ENCODE assay signal across 8 cellular contexts in the genomic region with DNA sequence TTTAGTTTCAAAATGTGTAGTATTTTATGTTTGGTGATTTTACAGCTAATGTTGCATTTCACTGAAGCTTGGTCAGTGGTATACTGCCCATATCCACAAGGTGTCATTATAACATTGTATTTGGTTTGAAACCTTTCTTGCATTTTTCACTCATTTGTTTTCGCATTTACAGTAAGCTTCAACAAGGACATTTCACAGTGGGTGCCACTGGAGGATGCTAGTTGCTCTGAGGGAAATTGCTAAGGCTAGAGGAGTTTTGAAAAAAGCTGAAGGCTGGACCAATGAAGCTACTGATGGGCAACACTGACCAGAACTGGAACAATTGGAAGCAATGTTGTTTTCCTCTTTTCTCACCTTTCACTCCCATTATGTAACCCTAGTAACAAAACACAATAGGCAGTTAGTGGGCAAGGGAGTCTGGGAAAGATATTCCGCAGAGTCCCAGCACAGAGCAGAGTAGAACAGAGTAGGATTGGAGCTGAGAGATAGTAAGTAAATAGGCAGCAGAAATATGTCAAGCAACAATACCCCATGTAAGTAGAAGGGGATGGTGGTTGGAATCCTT. TPM values are rescaled to one million over a fixed set of nuclear protein-coding genes. Genes with fewer than 3 reads are reported as not detected.
DNase-seq lines count a peak whose midpoint lies in the region; ATAC-seq and TF ChIP-seq lines count a peak whose summit lies in the region.

No MANE protein-coding gene starts in this region.

- H3K4me3 Mint-ChIP-seq in activated CD4-positive, alpha-beta memory T cell treated with anti-CD3 and anti-CD28 coated beads for 36 hours: no peak overlapping the region

- no peak overlapping the region for H3K4me3 ChIP-seq in upper lobe of right lung

- intact Hi-C loops in upper lobe of right lung (cut with DNase I): loop anchor here (10.0 kb wide), 1 partner anchor 121 kb away; no protein-coding TSS in a partner anchor
- intact Hi-C loops in activated CD4-positive, alpha-beta memory T cell treated with anti-CD3 and anti-CD28 coated beads for 36 hours (cut with micrococcal nuclease): loop anchor here (10.0 kb wide), 1 partner anchor 1381 kb away; no protein-coding TSS in a partner anchor

- H3K9me3 ChIP-seq in upper lobe of right lung: no peaks in the 10 kb centered on the region

- POLR2A ChIA-PET in activated CD4-positive, alpha-beta memory T cell treated with anti-CD3 and anti-CD28 coated beads for 36 hours (lab: Charles Lee): no interaction called here

- CTCF ChIA-PET in activated CD4-positive, alpha-beta memory T cell treated with anti-CD3 and anti-CD28 coated beads for 36 hours (lab: Charles Lee): interaction anchor here (1.1 to 1.3 kb wide), 2 partner anchors 114 to 1379 kb away, joined by 4 to 7 read pairs; no protein-coding TSS in a partner anchor

- no peak overlapping the region for H3K27ac Mint-ChIP-seq in activated CD4-positive, alpha-beta memory T cell treated with anti-CD3 and anti-CD28 coated beads for 36 hours

- no peaks in the 10 kb centered on the region for H3K4me1 ChIP-seq in upper lobe of right lung

- no peaks in the 10 kb centered on the region for H3K36me3 ChIP-seq in upper lobe of right lung

- H3K27ac ChIP-seq in upper lobe of right lung: no peak overlapping the region

- TF ChIP-seq CTCF in upper lobe of right lung (IDR thresholded peaks at IDR 0.05): peak; percentile 79

- no peaks in the 10 kb centered on the region for H3K9me3 Mint-ChIP-seq in activated CD4-positive, alpha-beta memory T cell treated with anti-CD3 and anti-CD28 coated beads for 36 hours

- H3K27me3 Mint-ChIP-seq in activated CD4-positive, alpha-beta memory T cell treated with anti-CD3 and anti-CD28 coated beads for 36 hours: peaks cover 7% of the 10 kb centered on the region

- no peaks in the 10 kb centered on the region for H3K4me1 Mint-ChIP-seq in activated CD4-positive, alpha-beta memory T cell treated with anti-CD3 and anti-CD28 coated beads for 36 hours (ENCODE audit: low read depth)

- peak; percentile 65 for DNase-seq in CD1c-positive myeloid dendritic cell (ENCODE audit: extremely low spot score)
- DNase-seq in NCI-H748 treated with DMSO at 0.1 percent for 48 hours (lab: John Stamatoyannopoulos, UW): peak; percentile 74
- DNase-seq in cerebellar cortex (ENCODE audit: low spot score): peak; percentile 91
- DNase-seq in left kidney (ENCODE audit: low read depth, low spot score): peak; percentile 82
- DNase-seq in upper lobe of right lung: no peak
- no peak for DNase-seq in activated CD4-positive, alpha-beta memory T cell treated with anti-CD3 and anti-CD28 coated beads for 36 hours

- H3K36me3 Mint-ChIP-seq in activated CD4-positive, alpha-beta memory T cell treated with anti-CD3 and anti-CD28 coated beads for 36 hours: no peaks in the 10 kb centered on the region

- no peaks in the 10 kb centered on the region for H3K27me3 ChIP-seq in upper lobe of right lung

- ATAC-seq in GM18868 (IDR thresholded peaks at IDR 0.05; ENCODE audit: unreplicated experiment) (peak; percentile 89), HG03342 (IDR thresholded peaks at IDR 0.05; ENCODE audit: unreplicated experiment) (peak; percentile 81), upper lobe of right lung (peak; percentile 98)

RNA-seq across cellular contexts. Expression of a gene that starts 23.6 kb away (rescaled TPM):
- 115 TPM for total RNA-seq in upper lobe of right lung
- 100 to 1,000 TPM; 219 to 220 TPM for total RNA-seq in activated CD4-positive, alpha-beta memory T cell treated with anti-CD3 and anti-CD28 coated beads for 36 hours

Comparison
In these comparisons a context has a peak if more than half of its experiments do, and no peak if none do; other contexts are left out.
1. DNase-seq: peak in CD1c-positive myeloid dendritic cell (single experiment), NCI-H748 treated with DMSO at 0.1 percent for 48 hours (single experiment), cerebellar cortex (single experiment) and left kidney (single experiment); none in upper lobe of right lung (single experiment) and activated CD4-positive, alpha-beta memory T cell treated with anti-CD3 and anti-CD28 coated beads for 36 hours (single experiment).
2. Peak in every context shown above with its lines, with median percentiles within 50 percentile points of each other: ATAC-seq.